In genomic region chr12:8886515-8887284, GRCh38 we compare ENCODE assay signal across 1 cellular context.
TF ChIP-seq lines count a peak whose summit lies in the region.

No MANE protein-coding gene starts in this region.

TF ChIP-seq in H1, 55 proteins besides CTCF, POLR2A, EP300 and RAD21 (continued from another document):
- no peak for TF ChIP-seq CHD7 (IDR thresholded peaks at IDR 0.05; ENCODE audit: insufficient replicate concordance, low read length)
- no peak for TF ChIP-seq KDM4A (IDR thresholded peaks at IDR 0.05; ENCODE audit: low read depth, low read length, severe bottlenecking)
- no peak for TF ChIP-seq USF2 (IDR thresholded peaks at IDR 0.05; ENCODE audit: low read length)
- no peak for TF ChIP-seq E2F6 (IDR thresholded peaks at IDR 0.05)
- no peak for TF ChIP-seq CBX8 (IDR thresholded peaks at IDR 0.05; ENCODE audit: borderline replicate concordance, low read depth, low read length)
- TF ChIP-seq YY1 (IDR thresholded peaks at IDR 0.05; ENCODE audit: low read depth, low read length), result no peak
- no peak for TF ChIP-seq POU5F1 (IDR thresholded peaks at IDR 0.05; ENCODE audit: low read depth, low read length)
- TF ChIP-seq BRCA1 (IDR thresholded peaks at IDR 0.05; ENCODE audit: low read depth, low read length), result no peak
- no peak for TF ChIP-seq SIRT6 (IDR thresholded peaks at IDR 0.05; ENCODE audit: low read length)
